ENCODE assay signal across 24 cellular contexts in genomic region chr1:145688924-145689323, GRCh38. TPM values are rescaled to one million over a fixed set of nuclear protein-coding genes. Genes with fewer than 3 reads are reported as not detected.
DNase-seq lines count a peak whose midpoint lies in the region; ATAC-seq and TF ChIP-seq lines count a peak whose summit lies in the region.
"Had no signal": no experiment of that assay in that cellular context is flagged by ENCODE, and none has a peak within 500 bp of the region (broad histone marks: within the 10 kb centered on the region; RNA-seq: fewer than 3 reads in every experiment).

No MANE protein-coding gene starts in this region.

- DNase-seq in cardiac septum (ENCODE audit: low spot score) (peak; percentile 58), left cardiac atrium (no peak)
- DNase-seq in central memory CD8-positive, alpha-beta T cell (ENCODE audit: low spot score in 2 of 2), result no peak
- DNase-seq in stimulated activated effector memory CD8-positive, alpha-beta T cell treated with anti-CD3 and anti-CD28 coated beads, Interleukin-12 subunit alpha, Interleukin-12 subunit beta, amount 100 ng/mL, for 72 hours (ENCODE audit: low spot score in 2 of 2), result no peak
- DNase-seq: AML-193, Calu3, DMS79 treated with DMSO at 0.1 percent for 48 hours, GF-D8, MV-4-11, NCI-H1105, NCI-H146, NCI-H1930, NCI-H2107, NCI-H446, NCI-H82, SHP77 treated with DMSO at 0.1 percent for 48 hours had no signal

- no peaks in the 10 kb centered on the region for H3K79me2 ChIP-seq in KMS-11 (ENCODE audit: insufficient read depth, low read depth)

- no peak for TF ChIP-seq CTCF in KMS-11 (conservative IDR thresholded peaks at IDR 0.05; ENCODE audit: low read depth, low read length)

- H3K36me3 ChIP-seq in KMS-11 (ENCODE audit: insufficient read depth), result no peaks in the 10 kb centered on the region
- H3K36me3 ChIP-seq: BLaER1 treated with 17β-estradiol and CSF1 and Interleukin-3, amounts not matched to agents 10 nM and 100 nM had no signal

- intact Hi-C loops in cardiac septum (cut with DNase I) (no loop called here), left cardiac atrium (cut with DNase I) (no loop called here)

- H4K20me1 ChIP-seq in KMS-11 (ENCODE audit: insufficient read depth), result no peaks in the 10 kb centered on the region
- H4K20me1 ChIP-seq: BLaER1 treated with 17β-estradiol and CSF1 and Interleukin-3, amounts not matched to agents 10 nM and 100 nM had no signal

- H3K9me3 Mint-ChIP-seq in central memory CD8-positive, alpha-beta T cell, result no peaks in the 10 kb centered on the region
- H3K9me3 Mint-ChIP-seq in stimulated activated effector memory CD8-positive, alpha-beta T cell treated with anti-CD3 and anti-CD28 coated beads, Interleukin-12 subunit alpha, Interleukin-12 subunit beta, amount 100 ng/mL, for 72 hours, result no peaks in the 10 kb centered on the region

- H3K9ac ChIP-seq in KMS-11, result no peak overlapping the region
- H3K9ac ChIP-seq: BLaER1 treated with 17β-estradiol and CSF1 and Interleukin-3, amounts not matched to agents 10 nM and 100 nM had no signal

- peak overlapping the region; percentile 71 for H3K4me2 ChIP-seq in KMS-11
- H3K4me2 ChIP-seq: A549 had no signal

- H3K4me3 Mint-ChIP-seq in central memory CD8-positive, alpha-beta T cell, result peak overlapping the region; percentile 60
- peak overlapping the region; percentile 3 for H3K4me3 Mint-ChIP-seq in stimulated activated effector memory CD8-positive, alpha-beta T cell treated with anti-CD3 and anti-CD28 coated beads, Interleukin-12 subunit alpha, Interleukin-12 subunit beta, amount 100 ng/mL, for 72 hours

- H3K4me1 ChIP-seq in KMS-11 (ENCODE audit: low read depth, poor library complexity, severe bottlenecking), result peaks cover 46% of the 10 kb centered on the region

- no peaks in the 10 kb centered on the region for H3K36me3 Mint-ChIP-seq in central memory CD8-positive, alpha-beta T cell (ENCODE audit: insufficient read depth)
- H3K36me3 Mint-ChIP-seq in stimulated activated effector memory CD8-positive, alpha-beta T cell treated with anti-CD3 and anti-CD28 coated beads, Interleukin-12 subunit alpha, Interleukin-12 subunit beta, amount 100 ng/mL, for 72 hours, result peaks cover 9% of the 10 kb centered on the region

- peaks cover 37% of the 10 kb centered on the region for H3K4me1 Mint-ChIP-seq in central memory CD8-positive, alpha-beta T cell
- H3K4me1 Mint-ChIP-seq in stimulated activated effector memory CD8-positive, alpha-beta T cell treated with anti-CD3 and anti-CD28 coated beads, Interleukin-12 subunit alpha, Interleukin-12 subunit beta, amount 100 ng/mL, for 72 hours, result peaks cover 29% of the 10 kb centered on the region

- H3K27ac ChIP-seq in KMS-11, result peak overlapping the region; percentile 50; the same call in 1 of the 2 replicates
- H3K27ac ChIP-seq: A549; BLaER1 treated with 17β-estradiol and CSF1 and Interleukin-3, amounts not matched to agents 10 nM and 100 nM had no signal

- ATAC-seq in left cardiac atrium (no peak), GM19463 (IDR thresholded peaks at IDR 0.05; ENCODE audit: unreplicated experiment) (no peak), GM21447 (IDR thresholded peaks at IDR 0.05; ENCODE audit: unreplicated experiment) (no peak)
- no peak for ATAC-seq in central memory CD8-positive, alpha-beta T cell (replicated peaks; ENCODE audit: extremely low read depth, poor library complexity, severe bottlenecking)
- ATAC-seq in stimulated activated effector memory CD8-positive, alpha-beta T cell treated with anti-CD3 and anti-CD28 coated beads, Interleukin-12 subunit alpha, Interleukin-12 subunit beta, amount 100 ng/mL, for 72 hours, result no peak
- ATAC-seq: A549 had no signal

- H3K27ac Mint-ChIP-seq in central memory CD8-positive, alpha-beta T cell (ENCODE audit: low read depth), result peak overlapping the region; percentile 45
- H3K27ac Mint-ChIP-seq in stimulated activated effector memory CD8-positive, alpha-beta T cell treated with anti-CD3 and anti-CD28 coated beads, Interleukin-12 subunit alpha, Interleukin-12 subunit beta, amount 100 ng/mL, for 72 hours, result no peak overlapping the region

- no peaks in the 10 kb centered on the region for H3K27me3 ChIP-seq in KMS-11 (ENCODE audit: insufficient read depth, low read depth)
- H3K27me3 ChIP-seq: BLaER1 treated with 17β-estradiol and CSF1 and Interleukin-3, amounts not matched to agents 10 nM and 100 nM had no signal

- H3K4me3 ChIP-seq in KMS-11 (IDR thresholded peaks at IDR 0.05; ENCODE audit: insufficient read depth, low read depth, low read length), result no peak overlapping the region
- H3K4me3 ChIP-seq: A549; BLaER1 treated with 17β-estradiol and CSF1 and Interleukin-3, amounts not matched to agents 10 nM and 100 nM had no signal

- H2AFZ ChIP-seq in KMS-11 (ENCODE audit: low read depth), result no peak overlapping the region

- no peaks in the 10 kb centered on the region for H3K27me3 Mint-ChIP-seq in central memory CD8-positive, alpha-beta T cell

RNA-seq across cellular contexts. Expression of gene PDZK1, which starts 18.2 kb away (rescaled TPM):
- total RNA-seq in cardiac septum (0.48 TPM), left cardiac atrium (under 1 TPM; 0.12 to 0.65 TPM)

RNA-seq across cellular contexts. Expression of gene CD160, which starts 30.4 kb away (rescaled TPM):
- total RNA-seq in cardiac septum, result 0.22 TPM
- total RNA-seq in left cardiac atrium, result under 1 TPM in 1 of 2 donors, not detected in 1; 0.21 TPM
- total RNA-seq: Calu3, HT-29, LHCN-M2, MCF 10A had no signal
